Comparison of ENCODE assay signal across 1 cellular context in genomic region chr16:23185661-23186060, GRCh38.
A peak's percentile ranks its signal among the peaks of the same experiment; 100 is the strongest.
TF ChIP-seq lines count a peak whose summit lies in the region.

No MANE protein-coding gene starts in this region.

TF ChIP-seq in HepG2, 621 proteins besides CTCF, POLR2A, EP300 and RAD21:
- TF ChIP-seq DNMT1 (CRISPR knock-in tag; IDR thresholded peaks at IDR 0.05) (no peak), ZNF776 (CRISPR knock-in tag; IDR thresholded peaks at IDR 0.05) (no peak), EZH2 (conservative IDR thresholded peaks at IDR 0.05; ENCODE audit: low read depth, low read length) (peak; percentile 80; the same call in 1 of the 2 replicates), RNF2 (conservative IDR thresholded peaks at IDR 0.05; ENCODE audit: low read depth) (0 out of 2 replicates have a peak, but pooled peaks have one; percentile 14), YY1 (IDR thresholded peaks at IDR 0.05; ENCODE audit: insufficient read depth, insufficient replicate concordance, low read depth, low read length) (no peak)
